ENCODE assay signal across 10 cellular contexts in genomic region chr13:101514695-101515275, GRCh38.
DNase-seq lines count a peak whose midpoint lies in the region; ATAC-seq, FAIRE-seq and TF ChIP-seq lines count a peak whose summit lies in the region.
"Had no signal": no experiment of that assay in that cellular context is flagged by ENCODE, and none has a peak within 500 bp of the region (broad histone marks: within the 10 kb centered on the region; RNA-seq: fewer than 3 reads in every experiment).

No MANE protein-coding gene starts in this region.

- CTCF ChIA-PET in endothelial cell of umbilical vein (lab: Charles Lee), result interaction anchor here (0.6 to 4.0 kb wide), 26 partner anchors 8 to 1041 kb away, joined by 3 to 129 read pairs (median 5); no protein-coding TSS in a partner anchor
- CTCF ChIA-PET in naive thymus-derived CD4-positive, alpha-beta T cell (lab: Charles Lee), result interaction anchor here (0.6 to 1.2 kb wide), 6 partner anchors 220 to 1041 kb away, joined by 3 to 5 read pairs (median 4); no protein-coding TSS in a partner anchor

- H3K27ac Mint-ChIP-seq in naive thymus-derived CD4-positive, alpha-beta T cell, result no peak overlapping the region
- H3K27ac Mint-ChIP-seq: T-cell had no signal

- H3K4me3 Mint-ChIP-seq in naive thymus-derived CD4-positive, alpha-beta T cell, result no peak overlapping the region
- H3K4me3 Mint-ChIP-seq: T-cell had no signal

- no TSS peak for BruUV-seq in endothelial cell of umbilical vein (replicated peaks; lab: Mats Ljungman, UMichigan)

- no peaks in the 10 kb centered on the region for H3K36me3 ChIP-seq in endothelial cell of umbilical vein (ENCODE audit: control insufficient read depth in 2 of 2, extremely low read depth in 1 of 2, insufficient read depth in 2 of 2, low read length in 2 of 2)
- no peaks in the 10 kb centered on the region for H3K36me3 ChIP-seq in naive thymus-derived CD4-positive, alpha-beta T cell (ENCODE audit: control insufficient read depth in 2 of 3, insufficient read depth in 3 of 3, low read length in 3 of 3)
- H3K36me3 ChIP-seq: neutrophil had no signal

- H3K9ac ChIP-seq in endothelial cell of umbilical vein (replicated peaks; ENCODE audit: extremely low read depth, insufficient read depth, low read length), result no peak overlapping the region

- dilution Hi-C loops in endothelial cell of umbilical vein (cut with MboI; ENCODE audit: extremely low pct_ligation_motif_present, low sequenced_read_pairs), result loop anchor here (25.0 kb wide), 1 partner anchor 248 kb away; no protein-coding TSS in a partner anchor

- ATAC-seq in GM19397 (IDR thresholded peaks at IDR 0.05; ENCODE audit: unreplicated experiment), result peak; percentile 60
- ATAC-seq in naive thymus-derived CD4-positive, alpha-beta T cell, result no peak
- ATAC-seq in GM19023 (IDR thresholded peaks at IDR 0.05; ENCODE audit: unreplicated experiment), result no peak
- ATAC-seq in GM19035 (IDR thresholded peaks at IDR 0.05; ENCODE audit: unreplicated experiment), result no peak
- ATAC-seq: T-cell had no signal

- H3K4me1 ChIP-seq in endothelial cell of umbilical vein (ENCODE audit: control insufficient read depth, extremely low read depth, insufficient read depth, low read length), result peaks cover 37% of the 10 kb centered on the region
- H3K4me1 ChIP-seq in naive thymus-derived CD4-positive, alpha-beta T cell (ENCODE audit: control insufficient read depth in 2 of 2, insufficient read depth in 2 of 2, low read length in 2 of 2), result no peaks in the 10 kb centered on the region

- no peaks in the 10 kb centered on the region for H4K20me1 ChIP-seq in endothelial cell of umbilical vein (replicated peaks; ENCODE audit: control insufficient read depth, extremely low read depth, insufficient read depth, low read length)

- H3K9me1 ChIP-seq in endothelial cell of umbilical vein (replicated peaks; ENCODE audit: control insufficient read depth, extremely low read depth, insufficient read depth, low read length), result no peaks in the 10 kb centered on the region

- no peak overlapping the region for H3K4me2 ChIP-seq in endothelial cell of umbilical vein (ENCODE audit: insufficient read depth, low read length)

- H3K27me3 ChIP-seq in endothelial cell of umbilical vein (ENCODE audit: control insufficient read depth in 2 of 2, insufficient read depth in 2 of 2, low read length in 2 of 2), result no peaks in the 10 kb centered on the region
- H3K27me3 ChIP-seq in naive thymus-derived CD4-positive, alpha-beta T cell (ENCODE audit: control insufficient read depth in 2 of 2, insufficient read depth in 2 of 2, low read length in 2 of 2), result no peaks in the 10 kb centered on the region
- H3K27me3 ChIP-seq: neutrophil had no signal

- H3K36me3 Mint-ChIP-seq in naive thymus-derived CD4-positive, alpha-beta T cell, result no peaks in the 10 kb centered on the region
- H3K36me3 Mint-ChIP-seq: T-cell had no signal

- POLR2A ChIA-PET in endothelial cell of umbilical vein (lab: Charles Lee), result no interaction called here
- POLR2A ChIA-PET in naive thymus-derived CD4-positive, alpha-beta T cell (lab: Charles Lee), result no interaction called here

- no peak overlapping the region for H3K4me3 ChIP-seq in endothelial cell of umbilical vein (replicated peaks in 1 of 3; ENCODE audit: insufficient read depth in 1 of 3, low read depth in 1 of 3, low read length in 3 of 3)
- H3K4me3 ChIP-seq in naive thymus-derived CD4-positive, alpha-beta T cell (ENCODE audit: low read length), result no peak overlapping the region

- intact Hi-C loops in endothelial cell of umbilical vein (cut with micrococcal nuclease), result loop anchor here (1.0 to 5.0 kb wide), 4 partner anchors 65 to 403 kb away; no protein-coding TSS in a partner anchor
- intact Hi-C loops in naive thymus-derived CD4-positive, alpha-beta T cell (cut with micrococcal nuclease), result loop anchor here (1.0 to 10.0 kb wide), 7 partner anchors 110 to 1042 kb away; no protein-coding TSS in a partner anchor

- no peak overlapping the region for H2AFZ ChIP-seq in endothelial cell of umbilical vein (ENCODE audit: low read depth, low read length)

- H3K27me3 Mint-ChIP-seq in naive thymus-derived CD4-positive, alpha-beta T cell, result peaks cover 0 to 19% (median 3%) of the 10 kb centered on the region in 5 donors

- H3K4me1 Mint-ChIP-seq in naive thymus-derived CD4-positive, alpha-beta T cell, result peaks cover 0 to 5% (median 0%) of the 10 kb centered on the region in 7 donors

- H3K9me3 Mint-ChIP-seq in naive thymus-derived CD4-positive, alpha-beta T cell, result peaks cover 0 to 2% (median 0%) of the 10 kb centered on the region in 11 donors
- H3K9me3 Mint-ChIP-seq: T-cell had no signal

- peak; percentile 59 for TF ChIP-seq CTCF in LNCAP (IDR thresholded peaks at IDR 0.05)
- peak; percentile 41 to 44 for TF ChIP-seq CTCF in endothelial cell of umbilical vein (IDR thresholded peaks at IDR 0.05; ENCODE audit: extremely low read depth in 1 of 2, insufficient read depth in 1 of 2, low read depth in 1 of 2, low read length in 2 of 2)

- no peak for TF ChIP-seq POLR2A in endothelial cell of umbilical vein (IDR thresholded peaks at IDR 0.05; ENCODE audit: low read depth, low read length)

- DNase-seq in COR-L47 (lab: John Stamatoyannopoulos, UW) (peak; percentile 76), RPMI8226 (peak; percentile 27), endothelial cell of umbilical vein (ENCODE audit: low read depth, low spot score) (peak; percentile 80)
- DNase-seq in naive thymus-derived CD4-positive, alpha-beta T cell, result peak in 6 of 9 donors; percentile 2 to 32 (median 14)

- no peak for FAIRE-seq in endothelial cell of umbilical vein (lab: Jason Lieb, UNC)

- H3K9me3 ChIP-seq in endothelial cell of umbilical vein (replicated peaks; ENCODE audit: control insufficient read depth, insufficient read depth, low read length), result no peaks in the 10 kb centered on the region
- no peaks in the 10 kb centered on the region for H3K9me3 ChIP-seq in naive thymus-derived CD4-positive, alpha-beta T cell (ENCODE audit: control insufficient read depth in 2 of 3, low read length in 3 of 3)
- H3K9me3 ChIP-seq: neutrophil had no signal

- no peaks in the 10 kb centered on the region for H3K79me2 ChIP-seq in endothelial cell of umbilical vein (ENCODE audit: control insufficient read depth, insufficient read depth, low read length)

- no peak overlapping the region for H3K27ac ChIP-seq in endothelial cell of umbilical vein (ENCODE audit: insufficient read depth, low read depth, low read length)
- no peak overlapping the region for H3K27ac ChIP-seq in naive thymus-derived CD4-positive, alpha-beta T cell (ENCODE audit: low read depth, low read length)
- H3K27ac ChIP-seq: neutrophil had no signal

TF ChIP-seq in endothelial cell of umbilical vein, 7 proteins besides CTCF, POLR2A, EP300 and RAD21:
- no peak for TF ChIP-seq MAX (IDR thresholded peaks at IDR 0.05; ENCODE audit: insufficient read depth, insufficient read length)
- TF ChIP-seq POLR2AphosphoS5 (IDR thresholded peaks at IDR 0.05; ENCODE audit: insufficient read depth, low read depth, low read length), result no peak
- no peak for TF ChIP-seq EZH2 (IDR thresholded peaks at IDR 0.05; ENCODE audit: borderline replicate concordance, low read depth, low read length, severe bottlenecking)
- TF ChIP-seq GATA2 (IDR thresholded peaks at IDR 0.05; ENCODE audit: insufficient read depth, insufficient read length, low read depth, low read length), result no peak
- no peak for TF ChIP-seq FOS (IDR thresholded peaks at IDR 0.05; ENCODE audit: borderline replicate concordance, insufficient read depth, low read length)
- TF ChIP-seq MYC (IDR thresholded peaks at IDR 0.05; ENCODE audit: low read depth, low read length), result no peak
- TF ChIP-seq JUN (IDR thresholded peaks at IDR 0.05; ENCODE audit: borderline replicate concordance, insufficient read depth, insufficient read length, low read depth), result no peak
TF ChIP-seq in endothelial cell of umbilical vein: peak in this region for 0.

Comparison
In these comparisons a context has a peak if more than half of its experiments do, and no peak if none do; other contexts are left out.
1. DNase-seq: peak in every context shown above with its lines; median percentile 80 in endothelial cell of umbilical vein; 76 in COR-L47; 27 in RPMI8226; 14 in naive thymus-derived CD4-positive, alpha-beta T cell.